Comparison of ENCODE assay signal across 6 cellular contexts in genomic region chr12:53230971-53231858, GRCh38. TPM values are rescaled to one million over a fixed set of nuclear protein-coding genes. Genes with fewer than 3 reads are reported as not detected.
A peak's percentile ranks its signal among the peaks of the same experiment; 100 is the strongest.
DNase-seq lines count a peak whose midpoint lies in the region; ATAC-seq and TF ChIP-seq lines count a peak whose summit lies in the region.

No MANE protein-coding gene starts in this region.

- no peaks in the 10 kb centered on the region for H3K9me3 ChIP-seq in cardiac muscle cell (ENCODE audit: low read depth)
- peaks cover 3% of the 10 kb centered on the region for H3K9me3 ChIP-seq in iPS-18c (ENCODE audit: control insufficient read depth, insufficient read depth, low read length)
- no peaks in the 10 kb centered on the region for H3K9me3 ChIP-seq in vagina

- H3K4me1 ChIP-seq in cardiac muscle cell (ENCODE audit: low read depth) (peaks cover 25% of the 10 kb centered on the region), vagina (peaks cover 78% of the 10 kb centered on the region)

- TF ChIP-seq CTCF in cardiac muscle cell (IDR thresholded peaks at IDR 0.05; ENCODE audit: low read depth, low read length) (no peak), vagina (IDR thresholded peaks at IDR 0.05) (peak in 1 of 3 experiments; percentile 5)

- H3K36me3 ChIP-seq in cardiac muscle cell (no peaks in the 10 kb centered on the region), vagina (peaks cover 0 to 11% of the 10 kb centered on the region in 2 donors)

- DNase-seq in cardiac muscle cell (ENCODE audit: low read depth in 1 of 2, low spot score in 1 of 2) (no peak), Right ventricle myocardium inferior (ENCODE audit: missing footprints) (no peak), vagina (ENCODE audit: extremely low spot score in 2 of 2) (peak in 1 of 2 donors; percentile 87), NCI-H345 treated with DMSO at 0.1 percent for 48 hours (lab: John Stamatoyannopoulos, UW; ENCODE audit: unreplicated experiment) (no peak), NCI-H510A treated with DMSO at 0.1 percent for 48 hours (lab: John Stamatoyannopoulos, UW) (no peak)

- no peak for TF ChIP-seq POLR2A in vagina (IDR thresholded peaks at IDR 0.05)

- H3K4me3 ChIP-seq in cardiac muscle cell (peak overlapping the region; percentile 37), iPS-18c (ENCODE audit: insufficient read depth, low read depth, low read length) (peak overlapping the region; percentile 72), vagina (peak overlapping the region; percentile 62 to 72)

- intact Hi-C loops in Right ventricle myocardium inferior (cut with DNase I): no loop called here
- intact Hi-C loops in vagina (cut with DNase I): no loop called here

- ATAC-seq in Right ventricle myocardium inferior: no peak

- H3K27me3 ChIP-seq in cardiac muscle cell (no peaks in the 10 kb centered on the region), vagina (no peaks in the 10 kb centered on the region)

- H3K27ac ChIP-seq in cardiac muscle cell (no peak overlapping the region), vagina (peak overlapping the region; percentile 95)

RNA-seq across cellular contexts. Expression of gene RARG, which starts 0.8 kb away (rescaled TPM):
- total RNA-seq in cardiac muscle cell (15.5 and 30.4 TPM in 2 replicates), Right ventricle myocardium inferior (18.2 TPM), vagina (79.1 TPM)
- polyA plus RNA-seq in cardiac muscle cell: 13.0 and 19.2 TPM in 2 replicates

RNA-seq across cellular contexts. Expression of gene ITGB7, which starts 24.2 kb away (rescaled TPM):
- 0.25 and 1.1 TPM in 2 replicates for total RNA-seq in cardiac muscle cell
- polyA plus RNA-seq in cardiac muscle cell: 0.55 and 0.86 TPM in 2 replicates
- total RNA-seq in Right ventricle myocardium inferior: 0.76 TPM
- 3.7 TPM for total RNA-seq in vagina

RNA-seq across cellular contexts. Expression of gene ESPL1, which starts 36.9 kb away (rescaled TPM):
- 7.8 and 23.9 TPM in 2 replicates for total RNA-seq in cardiac muscle cell
- 1.3 and 4.8 TPM in 2 replicates for polyA plus RNA-seq in cardiac muscle cell
- 0.97 TPM for total RNA-seq in Right ventricle myocardium inferior
- 17.7 TPM for total RNA-seq in vagina

RNA-seq across cellular contexts. Expression of gene CSAD, which starts 50.5 kb away (rescaled TPM):
- total RNA-seq in cardiac muscle cell: 11.4 and 29.4 TPM in 2 replicates
- polyA plus RNA-seq in cardiac muscle cell: 7.2 and 18.0 TPM in 2 replicates
- total RNA-seq in Right ventricle myocardium inferior: 10.8 TPM
- 44.9 TPM for total RNA-seq in vagina

RNA-seq across cellular contexts. Expression of gene ZNF740, which starts 50.7 kb away (rescaled TPM):
- total RNA-seq in cardiac muscle cell: 15.6 and 20.5 TPM in 2 replicates
- polyA plus RNA-seq in cardiac muscle cell: 4.4 and 16.6 TPM in 2 replicates
- 31.5 TPM for total RNA-seq in Right ventricle myocardium inferior
- 12.8 TPM for total RNA-seq in vagina
